ENCODE assay signal across 22 cellular contexts in genomic region chr9:130175355-130175754, GRCh38. TPM values are rescaled to one million over a fixed set of nuclear protein-coding genes. Genes with fewer than 3 reads are reported as not detected.
DNase-seq lines count a peak whose midpoint lies in the region; ATAC-seq and TF ChIP-seq lines count a peak whose summit lies in the region.
"Had no signal": no experiment of that assay in that cellular context is flagged by ENCODE, and none has a peak within 500 bp of the region (broad histone marks: within the 10 kb centered on the region; RNA-seq: fewer than 3 reads in every experiment).

No MANE protein-coding gene starts in this region.

- no peak for TF ChIP-seq RAD21 in IMR-90 (IDR thresholded peaks at IDR 0.05; ENCODE audit: low read length)

- 0 out of 2 replicates have a peak overlapping the region, but pooled peaks have one; percentile 24 for H2AK5ac ChIP-seq in IMR-90 (ENCODE audit: low read depth, low read length)

- H4K5ac ChIP-seq in IMR-90 (ENCODE audit: low read depth, low read length) = no peak overlapping the region

- H3K4me3 ChIP-seq in IMR-90 (ENCODE audit: insufficient read depth, low read depth, low read length) (no peak overlapping the region), muscle layer of duodenum (ENCODE audit: low read depth in 1 of 2, low read length in 2 of 2) (no peak overlapping the region)
- H3K4me3 ChIP-seq: ovary, spleen had no signal

- H3K9me3 ChIP-seq in IMR-90 (ENCODE audit: control insufficient read depth, insufficient read depth, low read length) (no peaks in the 10 kb centered on the region), muscle layer of duodenum (ENCODE audit: control insufficient read depth in 1 of 2, low read length in 2 of 2) (no peaks in the 10 kb centered on the region)
- H3K9me3 ChIP-seq: ovary, spleen had no signal

- intact Hi-C loops in IMR-90 (cut with micrococcal nuclease) = no loop called here

- no peak overlapping the region for H2BK120ac ChIP-seq in IMR-90 (ENCODE audit: low read depth, low read length)

- peaks cover 24% of the 10 kb centered on the region for H3K9me1 ChIP-seq in IMR-90 (ENCODE audit: insufficient read depth, low read length)

- no TSS peak for BruUV-seq in IMR-90 (replicated peaks; lab: Mats Ljungman, UMichigan)

- 56% methylated on average over 4 of the region's 9 CpGs; no CpG with 5 or more reads in 1 of the 2 experiments for WGBS in IMR-90 (ENCODE audit: extremely low coverage in 2 of 2, insufficient read length in 1 of 2), 2 experiments

- H3K4me1 ChIP-seq in IMR-90 (ENCODE audit: control insufficient read depth, insufficient read depth, low read length) (peaks cover 13% of the 10 kb centered on the region), muscle layer of duodenum (ENCODE audit: control insufficient read depth in 1 of 2, insufficient read depth in 2 of 2, low read length in 2 of 2) (peaks cover 0 to 48% of the 10 kb centered on the region in 2 donors)

- dilution Hi-C loops in IMR-90 (cut with HindIII; ENCODE audit: low sequenced_read_pairs, unreplicated experiment) = no loop called here

- no peak overlapping the region for H3K23ac ChIP-seq in IMR-90 (ENCODE audit: low read depth, low read length)

- H2AK9ac ChIP-seq in IMR-90 (replicated peaks; ENCODE audit: low read depth, low read length, poor library complexity) = no peak overlapping the region

- no peak for ATAC-seq in IMR-90 (ENCODE audit: low read depth)
- ATAC-seq in HG02678 (IDR thresholded peaks at IDR 0.05; ENCODE audit: unreplicated experiment) = no peak
- ATAC-seq: naive thymus-derived CD8-positive, alpha-beta T cell had no signal

- CTCF ChIA-PET in IMR-90 (lab: Yijun Ruan, JAX) = no interaction called here

- TF ChIP-seq CTCF in IMR-90 (conservative IDR thresholded peaks at IDR 0.05; ENCODE audit: low read depth, low read length) = no peak

- no peak overlapping the region for H2BK5ac ChIP-seq in IMR-90 (ENCODE audit: low read depth, low read length, poor library complexity, severe bottlenecking)

- H3K56ac ChIP-seq in IMR-90 (ENCODE audit: extremely low read depth, insufficient read depth, low read length) = no peak overlapping the region

- H3K36me3 ChIP-seq in IMR-90 (ENCODE audit: control insufficient read depth, insufficient read depth, low read length) (peaks cover 8% of the 10 kb centered on the region), muscle layer of duodenum (ENCODE audit: control insufficient read depth in 1 of 2, insufficient read depth in 2 of 2, low read length in 2 of 2) (no peaks in the 10 kb centered on the region)
- H3K36me3 ChIP-seq: ovary, spleen had no signal

- TF ChIP-seq POLR2A in IMR-90 (IDR thresholded peaks at IDR 0.05; ENCODE audit: low read depth, low read length) = no peak

- no peak overlapping the region for H3K4ac ChIP-seq in IMR-90 (ENCODE audit: low read depth, low read length)

- no peak overlapping the region for H3K27ac ChIP-seq in IMR-90 (ENCODE audit: insufficient read depth, low read length)
- peak overlapping the region; percentile 21 for H3K27ac ChIP-seq in caudate nucleus (ENCODE audit: low read depth, low read length)
- peak overlapping the region; percentile 63 for H3K27ac ChIP-seq in muscle layer of duodenum (ENCODE audit: low read length)
- peak overlapping the region; percentile 3 for H3K27ac ChIP-seq in temporal lobe (ENCODE audit: low read depth, low read length)
- H3K27ac ChIP-seq: spleen had no signal

- no peak overlapping the region for H3K9ac ChIP-seq in IMR-90 (ENCODE audit: low read depth, low read length)

- H2BK20ac ChIP-seq in IMR-90 (ENCODE audit: low read depth, low read length) = no peak overlapping the region

- H3K27me3 ChIP-seq in IMR-90 (ENCODE audit: control insufficient read depth, insufficient read depth, low read length) (no peaks in the 10 kb centered on the region), muscle layer of duodenum (ENCODE audit: low read depth, low read length) (no peaks in the 10 kb centered on the region)
- H3K27me3 ChIP-seq: ovary had no signal

- peaks cover 62% of the 10 kb centered on the region for H4K20me1 ChIP-seq in IMR-90 (ENCODE audit: insufficient read depth, low read length)

- H4K8ac ChIP-seq in IMR-90 (ENCODE audit: low read depth in 2 of 2, low read length in 2 of 2) = no peak overlapping the region

- no peak overlapping the region for H4K91ac ChIP-seq in IMR-90 (ENCODE audit: insufficient read depth, low read depth, low read length)

- no peak overlapping the region for H3K4me2 ChIP-seq in IMR-90 (ENCODE audit: low read depth, low read length)

- H3K14ac ChIP-seq in IMR-90 (replicated peaks; ENCODE audit: low read depth, low read length) = no peak overlapping the region

- POLR2A ChIA-PET in IMR-90 (lab: Charles Lee; ENCODE audit: unreplicated experiment) = no interaction called here

- peak overlapping the region; percentile 3 for H2AFZ ChIP-seq in IMR-90 (replicated peaks; ENCODE audit: low read length, poor library complexity)

- H2BK15ac ChIP-seq in IMR-90 (ENCODE audit: low read depth, low read length) = no peak overlapping the region

- H3K79me1 ChIP-seq in IMR-90 (ENCODE audit: low read depth in 1 of 2, low read length in 2 of 2) = peaks cover 24 to 63% of the 10 kb centered on the region in 2 experiments

- H3K18ac ChIP-seq in IMR-90 (ENCODE audit: low read depth, low read length) = no peak overlapping the region

- no peak for DNase-seq in IMR-90
- DNase-seq in caudate nucleus (lab: John Stamatoyannopoulos, UW) = no peak
- no peak for DNase-seq in GM19238 (ENCODE audit: insufficient read length, low spot score)
- DNase-seq in NCI-H2029 (lab: John Stamatoyannopoulos, UW) = no peak
- DNase-seq in iPS-NIHi11 (ENCODE audit: low spot score) = no peak
- DNase-seq: activated CD4-positive, alpha-beta memory T cell treated with anti-CD3 and anti-CD28 coated beads for 36 hours; activated CD4-positive, CD25-positive, alpha-beta regulatory T cell treated with anti-CD3 and anti-CD28 coated beads, Interleukin-2, amount 50 U/mL, for 72 hours; activated CD8-positive, alpha-beta memory T cell treated with anti-CD3 and anti-CD28 coated beads, Interleukin-2, amount 50 U/mL, for 4 hours; activated naive CD4-positive, alpha-beta T cell treated with anti-CD3 and anti-CD28 coated beads, Interleukin-2, amount 50 U/mL, for 16 hours; CD4-positive, alpha-beta memory T cell; naive thymus-derived CD8-positive, alpha-beta T cell; NCI-H1048; NCI-H2029 treated with DMSO at 0.1 percent for 48 hours; NCI-H226; spleen; stimulated activated CD4-positive, alpha-beta T cell treated with anti-CD3 and anti-CD28 coated beads, Interleukin-2, amount 100 ng/mL, for 48 hours; T-helper 1 cell had no signal

- in situ Hi-C loops in IMR-90 (cut with MboI; ENCODE audit: low sequenced_read_pairs) = no loop called here

TF ChIP-seq in IMR-90, 13 proteins besides CTCF, POLR2A, EP300 and RAD21:
- TF ChIP-seq MAFK (IDR thresholded peaks at IDR 0.05; ENCODE audit: low read depth, low read length) = no peak
- no peak for TF ChIP-seq USF2 (IDR thresholded peaks at IDR 0.05; ENCODE audit: low read depth, low read length)
- TF ChIP-seq RCOR1 (IDR thresholded peaks at IDR 0.05; ENCODE audit: insufficient replicate concordance, low read length) = no peak
TF ChIP-seq in IMR-90: peak in this region for 0.

RNA-seq across cellular contexts. Expression of gene NCS1, which starts 3.2 kb away (rescaled TPM):
- total RNA-seq in IMR-90 (2012; rRNA removed) = 35.8 and 41.0 TPM in 2 replicates
- polyA plus RNA-seq in IMR-90 (2012; rRNA removed) = 60.5 and 68.9 TPM in 2 replicates
- 45.5 and 54.7 TPM in 2 replicates for polyA plus RNA-seq in IMR-90 (2012; cell fraction: cytosol; rRNA removed)
- polyA plus RNA-seq in IMR-90 (2012; cell fraction: nucleus; rRNA removed; ENCODE audit: low replicate concordance) = 36.7 and 43.5 TPM in 2 replicates
- 138 TPM for total RNA-seq in temporal lobe
- total RNA-seq: naive thymus-derived CD8-positive, alpha-beta T cell had no signal
- polyA plus RNA-seq: CD4-positive, alpha-beta memory T cell; IgD-negative memory B cell had no signal
